8 cellular contexts compared by ENCODE assay signal in the genomic region with DNA sequence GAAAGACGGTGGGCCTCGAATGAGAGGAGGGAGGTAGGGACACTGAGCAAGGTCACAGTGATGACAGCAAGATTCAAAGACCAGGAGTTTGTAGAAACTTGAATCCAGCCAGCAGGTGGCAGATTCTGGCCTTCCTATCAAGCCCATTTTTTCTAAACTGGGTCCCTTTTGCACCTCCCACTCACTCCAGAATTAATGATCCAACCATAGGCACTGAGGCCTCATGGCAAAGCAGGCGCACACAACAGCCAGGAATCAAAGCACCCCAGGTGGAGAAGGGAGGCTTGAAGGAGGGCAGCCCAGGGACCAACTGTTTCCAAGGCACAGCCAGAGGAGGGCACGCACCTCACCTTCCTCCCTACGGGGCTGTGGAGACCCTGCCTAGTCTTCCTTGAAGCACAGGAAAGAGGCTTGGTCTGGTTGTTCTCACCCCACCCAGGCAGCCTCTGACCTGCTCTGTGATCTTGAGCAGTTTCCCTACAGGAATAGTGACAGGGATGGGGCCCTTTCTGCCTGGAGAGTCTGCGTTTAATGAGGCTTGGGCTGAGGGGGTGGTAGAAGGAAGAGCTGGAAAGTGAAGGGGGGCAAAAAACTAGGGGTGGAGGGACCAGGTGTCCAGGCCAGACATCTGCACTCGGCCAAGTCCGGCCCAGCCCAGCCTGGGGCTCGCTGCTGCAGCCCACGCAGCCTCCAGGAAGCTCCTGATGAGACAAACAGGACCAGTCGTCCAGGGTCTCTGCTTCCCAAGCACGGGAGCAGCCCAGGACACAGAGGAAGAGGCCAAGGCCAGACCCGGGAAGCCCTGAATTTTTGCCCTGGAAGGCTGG.
DNase-seq lines count a peak whose midpoint lies in the region; ATAC-seq and TF ChIP-seq lines count a peak whose summit lies in the region.

No MANE protein-coding gene starts in this region.

- no peak overlapping the region for H3K4me3 Mint-ChIP-seq in activated CD8-positive, alpha-beta T cell treated with anti-CD3 and anti-CD28 coated beads, Interleukin-2, amount 10 ng/mL, durations not matched to agents 7 days and 5 days
- H3K4me3 Mint-ChIP-seq in osteocyte (ENCODE audit: unreplicated experiment) = no peak overlapping the region

- no peak for ATAC-seq in activated CD8-positive, alpha-beta T cell treated with anti-CD3 and anti-CD28 coated beads, Interleukin-2, amount 10 ng/mL, durations not matched to agents 7 days and 5 days
- no peak for ATAC-seq in GM21786 (IDR thresholded peaks at IDR 0.05; ENCODE audit: unreplicated experiment)

- CTCF ChIA-PET in activated CD8-positive, alpha-beta T cell treated with anti-CD3 and anti-CD28 coated beads, Interleukin-2, amount 10 ng/mL, durations not matched to agents 7 days and 5 days (lab: Charles Lee) = interaction anchor here (0.8 to 3.6 kb wide), 4 partner anchors 20 to 145 kb away, joined by 3 to 20 read pairs (median 4); no protein-coding TSS in a partner anchor

- no peaks in the 10 kb centered on the region for H3K36me3 Mint-ChIP-seq in activated CD8-positive, alpha-beta T cell treated with anti-CD3 and anti-CD28 coated beads, Interleukin-2, amount 10 ng/mL, durations not matched to agents 7 days and 5 days (ENCODE audit: low read depth)
- H3K36me3 Mint-ChIP-seq in osteocyte (ENCODE audit: unreplicated experiment) = peaks cover 1% of the 10 kb centered on the region

- H3K4me1 ChIP-seq in KMS-11 (ENCODE audit: low read depth, poor library complexity, severe bottlenecking) = no peaks in the 10 kb centered on the region

- no peaks in the 10 kb centered on the region for H4K20me1 ChIP-seq in KMS-11 (ENCODE audit: insufficient read depth)

- peaks cover 8% of the 10 kb centered on the region for H3K27me3 Mint-ChIP-seq in activated CD8-positive, alpha-beta T cell treated with anti-CD3 and anti-CD28 coated beads, Interleukin-2, amount 10 ng/mL, durations not matched to agents 7 days and 5 days (ENCODE audit: low read depth)
- peaks cover 12% of the 10 kb centered on the region for H3K27me3 Mint-ChIP-seq in osteocyte (ENCODE audit: unreplicated experiment)

- H3K27ac ChIP-seq in KMS-11 = no peak overlapping the region

- H3K79me2 ChIP-seq in KMS-11 (ENCODE audit: insufficient read depth, low read depth) = no peaks in the 10 kb centered on the region

- no peaks in the 10 kb centered on the region for H3K9me3 Mint-ChIP-seq in activated CD8-positive, alpha-beta T cell treated with anti-CD3 and anti-CD28 coated beads, Interleukin-2, amount 10 ng/mL, durations not matched to agents 7 days and 5 days (ENCODE audit: insufficient read depth)
- H3K9me3 Mint-ChIP-seq in osteocyte (ENCODE audit: unreplicated experiment) = no peaks in the 10 kb centered on the region

- H3K4me3 ChIP-seq in KMS-11 (IDR thresholded peaks at IDR 0.05; ENCODE audit: insufficient read depth, low read depth, low read length) = no peak overlapping the region

- no peaks in the 10 kb centered on the region for H3K36me3 ChIP-seq in KMS-11 (ENCODE audit: insufficient read depth)

- no peak overlapping the region for H3K4me2 ChIP-seq in KMS-11

- DNase-seq in NCI-H1417 (lab: John Stamatoyannopoulos, UW) (peak; percentile 30 to 54 (median 52)), NCI-H1417 treated with DMSO at 0.1 percent for 48 hours (lab: John Stamatoyannopoulos, UW) (no peak), glomerular endothelial cell (ENCODE audit: extremely low read depth, low read depth, low spot score) (peak; percentile 39), osteocyte (ENCODE audit: extremely low spot score, unreplicated experiment) (no peak), dedifferentiated amniotic fluid mesenchymal stem cell (ENCODE audit: extremely low spot score) (no peak)
- peak; percentile 28 for DNase-seq in activated CD8-positive, alpha-beta T cell treated with anti-CD3 and anti-CD28 coated beads, Interleukin-2, amount 10 ng/mL, durations not matched to agents 7 days and 5 days

- H3K27ac Mint-ChIP-seq in activated CD8-positive, alpha-beta T cell treated with anti-CD3 and anti-CD28 coated beads, Interleukin-2, amount 10 ng/mL, durations not matched to agents 7 days and 5 days = no peak overlapping the region
- no peak overlapping the region for H3K27ac Mint-ChIP-seq in osteocyte (ENCODE audit: unreplicated experiment)

- H3K9ac ChIP-seq in KMS-11 = no peak overlapping the region

- POLR2A ChIA-PET in activated CD8-positive, alpha-beta T cell treated with anti-CD3 and anti-CD28 coated beads, Interleukin-2, amount 10 ng/mL, durations not matched to agents 7 days and 5 days (lab: Charles Lee) = no interaction called here

- H2AFZ ChIP-seq in KMS-11 (ENCODE audit: low read depth) = no peak overlapping the region

- H3K27me3 ChIP-seq in KMS-11 (ENCODE audit: insufficient read depth, low read depth) = no peaks in the 10 kb centered on the region

- TF ChIP-seq CTCF in KMS-11 (conservative IDR thresholded peaks at IDR 0.05; ENCODE audit: low read depth, low read length) (peak; percentile 74), osteocyte (IDR thresholded peaks at IDR 0.05) (peak; percentile 65)

- peaks cover 6% of the 10 kb centered on the region for H3K4me1 Mint-ChIP-seq in activated CD8-positive, alpha-beta T cell treated with anti-CD3 and anti-CD28 coated beads, Interleukin-2, amount 10 ng/mL, durations not matched to agents 7 days and 5 days (ENCODE audit: low read depth)
- H3K4me1 Mint-ChIP-seq in osteocyte (ENCODE audit: unreplicated experiment) = peaks cover 4% of the 10 kb centered on the region

Comparison
In these comparisons a context has a peak if more than half of its experiments do, and no peak if none do; other contexts are left out.
1. DNase-seq: peak in NCI-H1417 (3 of 3), activated CD8-positive, alpha-beta T cell treated with anti-CD3 and anti-CD28 coated beads, Interleukin-2, amount 10 ng/mL, durations not matched to agents 7 days and 5 days (single experiment) and glomerular endothelial cell (single experiment); none in NCI-H1417 treated with DMSO at 0.1 percent for 48 hours (single experiment), osteocyte (single experiment) and dedifferentiated amniotic fluid mesenchymal stem cell (single experiment).